Comparison of ENCODE assay signal across 33 cellular contexts in the genomic region with DNA sequence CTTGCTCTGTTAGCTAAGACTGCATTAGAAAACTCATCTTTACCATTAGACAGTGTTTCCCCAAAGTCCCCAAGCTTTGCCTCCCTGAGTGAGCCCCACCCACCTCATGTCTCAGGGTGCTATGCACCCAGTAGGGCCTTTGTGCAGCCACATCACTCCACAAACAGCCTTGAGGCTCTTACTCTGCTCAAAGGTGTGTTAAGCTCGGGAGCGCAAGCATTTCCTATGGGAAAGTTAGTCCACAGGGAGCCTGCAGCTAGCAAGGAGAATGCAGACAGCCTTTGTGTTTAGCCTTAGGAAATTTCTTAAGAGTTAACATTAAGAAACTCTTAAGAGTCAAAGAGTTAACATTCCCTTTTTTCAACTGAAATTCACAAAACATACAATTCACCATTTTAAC.
"Had no signal": no experiment of that assay in that cellular context is flagged by ENCODE, and none has a peak within 500 bp of the region (broad histone marks: within the 10 kb centered on the region; RNA-seq: fewer than 3 reads in every experiment).

No MANE protein-coding gene starts in this region.

- ATAC-seq: activated CD8-positive, alpha-beta T cell treated with anti-CD3 and anti-CD28 coated beads for 36 hours; activated naive CD4-positive, alpha-beta T cell treated with anti-CD3 and anti-CD28 coated beads, Interleukin-2, amount 50 U/mL, for 72 hours; activated T-cell treated with anti-CD3 and anti-CD28 coated beads, Interleukin-2, amount 50 U/mL, for 4 hours; activated T-cell treated with anti-CD3 and anti-CD28 coated beads, Interleukin-2, amount 50 U/mL, for 72 hours; activated T-helper 17 cell treated with anti-CD3 and anti-CD28 coated beads, Interleukin-2, amount 50 U/mL, for 72 hours had no signal

- H3K27ac ChIP-seq: adrenal gland, ascending aorta, cardiac muscle cell, VCaP had no signal

- H3K4me3 ChIP-seq: adrenal gland, ascending aorta, cardiac muscle cell had no signal

- H3K9me3 ChIP-seq: adrenal gland, ascending aorta had no signal

- FAIRE-seq: bronchial epithelial cell, TTC549 had no signal

- H3K36me3 ChIP-seq: adrenal gland, ascending aorta, cardiac muscle cell had no signal

- H3K4me1 ChIP-seq: adrenal gland, ascending aorta had no signal

- H3K27me3 ChIP-seq: adrenal gland, ascending aorta, cardiac muscle cell had no signal

- DNase-seq: activated B cell treated with CpG ODN at 0.5 μM for 24 hours; activated CD4-positive, alpha-beta memory T cell treated with anti-CD3 and anti-CD28 coated beads for 36 hours; activated CD4-positive, alpha-beta T cell treated with anti-CD3 and anti-CD28 coated beads for 4 hours; activated CD4-positive, alpha-beta T cell treated with anti-CD3 and anti-CD28 coated beads, Interleukin-2, amount 10 ng/mL, durations not matched to agents 24 days and 14 days; activated CD4-positive, alpha-beta T cell treated with anti-CD3 and anti-CD28 coated beads, Interleukin-2, amount 50 U/mL, for 1 hour; activated CD4-positive, alpha-beta T cell treated with anti-CD3 and anti-CD28 coated beads, Interleukin-2, amount 50 U/mL, for 4 hours; activated CD4-positive, CD25-positive, alpha-beta regulatory T cell treated with anti-CD3 and anti-CD28 coated beads, Interleukin-2, amount 50 U/mL, for 72 hours; activated CD8-positive, alpha-beta memory T cell treated with anti-CD3 and anti-CD28 coated beads, Interleukin-2, amount 50 U/mL, for 4 hours; activated CD8-positive, alpha-beta T cell treated with anti-CD3 and anti-CD28 coated beads for 36 hours; activated effector memory CD4-positive, alpha-beta T cell treated with anti-CD3 and anti-CD28 coated beads, Interleukin-2, amount 50 U/mL, for 16 hours; activated gamma-delta T cell treated with Interleukin-2 at 50 U/mL for 16 hours; activated naive CD4-positive, alpha-beta T cell; activated naive CD4-positive, alpha-beta T cell treated with anti-CD3 and anti-CD28 coated beads for 36 hours; activated naive CD4-positive, alpha-beta T cell treated with anti-CD3 and anti-CD28 coated beads, Interleukin-2, amount 50 U/mL, for 16 hours; activated naive CD8-positive, alpha-beta T cell treated with anti-CD3 and anti-CD28 coated beads for 36 hours; activated T-cell treated with anti-CD3 and anti-CD28 coated beads for 4 hours; activated T-cell treated with anti-CD3 and anti-CD28 coated beads, Interleukin-2, amount 50 U/mL, for 1 hour; activated T-cell treated with anti-CD3 and anti-CD28 coated beads, Interleukin-2, amount 50 U/mL, for 4 hours; activated T-cell treated with anti-CD3 and anti-CD28 coated beads, Interleukin-2, amount 50 U/mL, for 72 hours; adrenal gland; amniotic stem cell; anterior cingulate cortex; caudate nucleus; cerebellar nuclear complex; T-helper 2 cell; T-helper 9 cell had no signal
